Comparison of ENCODE assay signal across 28 cellular contexts in the genomic region with DNA sequence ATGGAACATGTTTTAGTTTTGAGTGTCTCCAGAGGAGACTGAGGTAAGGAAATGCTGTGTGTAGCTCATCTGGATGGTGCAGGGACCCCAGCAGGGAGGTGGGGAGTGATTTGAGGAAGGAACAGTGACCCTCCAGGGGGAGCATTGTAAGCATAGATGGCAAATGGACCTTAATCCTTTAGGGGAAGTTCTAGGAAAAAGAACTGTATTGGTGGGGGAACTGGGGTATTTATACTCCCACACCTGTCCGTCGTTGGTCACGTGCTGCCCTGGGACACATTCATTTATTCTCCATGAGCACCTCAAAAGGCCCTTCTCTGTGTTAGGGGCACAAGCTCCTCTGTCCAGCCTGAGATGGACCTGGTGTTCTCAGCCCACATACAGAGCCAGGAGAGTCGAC.
"Had no signal": no experiment of that assay in that cellular context is flagged by ENCODE, and none has a peak within 500 bp of the region (broad histone marks: within the 10 kb centered on the region; RNA-seq: fewer than 3 reads in every experiment).

No MANE protein-coding gene starts in this region.

- ATAC-seq: stimulated activated memory B cell treated with anti-CD40 and anti-IgM and Interleukin-4, amounts not matched to agents 10 μg/mL and 1 μg/mL and 100 μg/mL, for 72 hours; stimulated activated naive B cell treated with anti-CD40 and anti-IgM and Interleukin-4, amounts not matched to agents 10 μg/mL and 1 μg/mL and 100 μg/mL, for 72 hours; stimulated activated naive CD8-positive, alpha-beta T cell treated with anti-CD3 and anti-CD28 coated beads, Interleukin-15, amount 100 ng/mL, for 72 hours; stimulated activated naive CD8-positive, alpha-beta T cell treated with anti-CD3 and anti-CD28 coated beads, Interleukin-15, Interleukin-2, amounts not matched to agents 100 U/mL and 50 U/mL, for 24 hours; upper lobe of right lung had no signal

- H3K27ac ChIP-seq: stomach, suprapubic skin, testis, thoracic aorta, thyroid gland, tibial artery, tibial nerve, transverse colon, upper lobe of left lung, upper lobe of right lung, uterus, vagina had no signal

- H3K4me1 ChIP-seq: testis, thyroid gland, tibial artery, tibial nerve, transverse colon, upper lobe of left lung, upper lobe of right lung, uterus had no signal

- H3K27me3 ChIP-seq: stomach, testis, thyroid gland, tibial nerve, transverse colon, upper lobe of left lung, upper lobe of right lung, uterus, vagina had no signal

- H3K9me3 ChIP-seq: testis, thoracic aorta, thyroid gland, transverse colon, upper lobe of right lung, uterus, vagina had no signal

- H3K27me3 Mint-ChIP-seq: stimulated activated naive CD8-positive, alpha-beta T cell treated with anti-CD3 and anti-CD28 coated beads, Interleukin-15, amount 100 ng/mL, for 72 hours had no signal

- H3K27ac Mint-ChIP-seq: stimulated activated memory B cell treated with anti-CD40 and anti-IgM and Interleukin-4, amounts not matched to agents 10 μg/mL and 1 μg/mL and 100 μg/mL, for 72 hours; stimulated activated naive B cell treated with anti-CD40 and anti-IgM and Interleukin-4, amounts not matched to agents 10 μg/mL and 1 μg/mL and 100 μg/mL, for 72 hours; stimulated activated naive CD8-positive, alpha-beta T cell treated with anti-CD3 and anti-CD28 coated beads, Interleukin-15, amount 100 ng/mL, for 72 hours; stimulated activated naive CD8-positive, alpha-beta T cell treated with anti-CD3 and anti-CD28 coated beads, Interleukin-15, Interleukin-2, amounts not matched to agents 100 ng/mL and 50 ng/mL, for 24 hours; type B pancreatic cell had no signal

- H3K4me3 ChIP-seq: stomach, suprapubic skin, testis, thoracic aorta, thyroid gland, tibial artery, tibial nerve, transverse colon, upper lobe of left lung, upper lobe of right lung, uterus, vagina had no signal

- H3K36me3 ChIP-seq: stomach, suprapubic skin, thoracic aorta, thyroid gland, tibial artery, tibial nerve, transverse colon, upper lobe of left lung, upper lobe of right lung, uterus, vagina had no signal

- H3K9me3 Mint-ChIP-seq: stimulated activated memory B cell treated with anti-CD40 and anti-IgM and Interleukin-4, amounts not matched to agents 10 μg/mL and 1 μg/mL and 100 μg/mL, for 72 hours; stimulated activated naive B cell treated with anti-CD40 and anti-IgM and Interleukin-4, amounts not matched to agents 10 μg/mL and 1 μg/mL and 100 μg/mL, for 72 hours had no signal

- H3K4me1 Mint-ChIP-seq: stimulated activated memory B cell treated with anti-CD40 and anti-IgM and Interleukin-4, amounts not matched to agents 10 μg/mL and 1 μg/mL and 100 μg/mL, for 72 hours; stimulated activated naive B cell treated with anti-CD40 and anti-IgM and Interleukin-4, amounts not matched to agents 10 μg/mL and 1 μg/mL and 100 μg/mL, for 72 hours; stimulated activated naive CD8-positive, alpha-beta T cell treated with anti-CD3 and anti-CD28 coated beads, Interleukin-15, amount 100 ng/mL, for 72 hours had no signal

- H3K4me3 Mint-ChIP-seq: stimulated activated memory B cell treated with anti-CD40 and anti-IgM and Interleukin-4, amounts not matched to agents 10 μg/mL and 1 μg/mL and 100 μg/mL, for 72 hours; stimulated activated naive B cell treated with anti-CD40 and anti-IgM and Interleukin-4, amounts not matched to agents 10 μg/mL and 1 μg/mL and 100 μg/mL, for 72 hours; stimulated activated naive CD8-positive, alpha-beta T cell treated with anti-CD3 and anti-CD28 coated beads, Interleukin-15, amount 100 ng/mL, for 72 hours; stimulated activated naive CD8-positive, alpha-beta T cell treated with anti-CD3 and anti-CD28 coated beads, Interleukin-15, Interleukin-2, amounts not matched to agents 100 ng/mL and 50 ng/mL, for 24 hours; type B pancreatic cell had no signal

- H3K36me3 Mint-ChIP-seq: stimulated activated memory B cell treated with anti-CD40 and anti-IgM and Interleukin-4, amounts not matched to agents 10 μg/mL and 1 μg/mL and 100 μg/mL, for 72 hours; stimulated activated naive B cell treated with anti-CD40 and anti-IgM and Interleukin-4, amounts not matched to agents 10 μg/mL and 1 μg/mL and 100 μg/mL, for 72 hours; type B pancreatic cell had no signal

- DNase-seq: stimulated activated CD4-positive, alpha-beta T cell treated with anti-CD3 and anti-CD28 coated beads, Interleukin-2, amount 100 ng/mL, for 24 hours; stimulated activated CD4-positive, alpha-beta T cell treated with anti-CD3 and anti-CD28 coated beads, Interleukin-2, amount 100 ng/mL, for 48 hours; stimulated activated CD4-positive, alpha-beta T cell treated with anti-CD3 and anti-CD28 coated beads, Interleukin-4, amount 100 ng/mL, for 1 hour; stimulated activated CD4-positive, alpha-beta T cell treated with anti-CD3 and anti-CD28 coated beads, Interleukin-4, amount 100 ng/mL, for 24 hours; stimulated activated CD4-positive, alpha-beta T cell treated with anti-CD3 and anti-CD28 coated beads, Interleukin-4, amount 100 ng/mL, for 4 hours; stimulated activated CD8-positive, alpha-beta memory T cell treated with anti-CD3 and anti-CD28 coated beads, Interleukin-4, amount 100 ng/mL, for 48 hours; stimulated activated naive B cell treated with anti-CD40 and anti-IgM and Interleukin-4, amounts not matched to agents 10 μg/mL and 1 μg/mL and 100 μg/mL, for 72 hours; stimulated activated naive CD4-positive, alpha-beta T cell; stimulated activated naive CD4-positive, alpha-beta T cell treated with Interleukin-2 at 50 U/mL for 16 hours; stimulated activated naive CD8-positive, alpha-beta T cell treated with anti-CD3 and anti-CD28 coated beads, Interleukin-15, amount 100 ng/mL, for 72 hours; stimulated activated naive CD8-positive, alpha-beta T cell treated with anti-CD3 and anti-CD28 coated beads, Interleukin-15, Interleukin-2, amounts not matched to agents 100 U/mL and 50 U/mL, for 24 hours; stomach; substantia nigra; testis; thyroid gland; tibial artery; transverse colon; trophoblast cell; upper lobe of left lung; upper lobe of right lung; uterus had no signal
